25 cellular contexts compared by ENCODE assay signal in genomic region chr17:11704041-11704440, GRCh38.
"Had no signal": no experiment of that assay in that cellular context is flagged by ENCODE, and none has a peak within 500 bp of the region (broad histone marks: within the 10 kb centered on the region; RNA-seq: fewer than 3 reads in every experiment).

No MANE protein-coding gene starts in this region.

- ATAC-seq: effector memory CD8-positive, alpha-beta T cell; esophagus mucosa; foreskin keratinocyte; gastrocnemius medialis; gastroesophageal sphincter; heart left ventricle; heart right ventricle had no signal

- H3K27me3 ChIP-seq: colonic mucosa, esophagus squamous epithelium, foreskin keratinocyte, gastrocnemius medialis, gastroesophageal sphincter, heart left ventricle, heart right ventricle, hepatocyte had no signal

- H3K27ac Mint-ChIP-seq: dendritic cell treated with granulocyte-macrophage colony-stimulating factor and Interleukin-4, amounts not matched to agents 40 ng/mL and 50 ng/mL, for 4 days; effector memory CD8-positive, alpha-beta T cell; endodermal cell had no signal

- H3K4me1 ChIP-seq: colonic mucosa, foreskin keratinocyte, gastrocnemius medialis, gastroesophageal sphincter had no signal

- H3K4me3 ChIP-seq: colonic mucosa, coronary artery, dorsolateral prefrontal cortex, esophagus squamous epithelium, gastrocnemius medialis, gastroesophageal sphincter, heart left ventricle, heart right ventricle, hepatocyte had no signal

- DNase-seq: colonic mucosa; cortex of kidney; dermis blood vessel endothelial cell; dorsolateral prefrontal cortex; effector CD4-positive, alpha-beta T cell; effector CD8-positive, alpha-beta T cell; effector memory CD4-positive, alpha-beta T cell; effector memory CD8-positive, alpha-beta T cell; endodermal cell; erythroblast; esophagus squamous epithelium; foreskin fibroblast; foreskin keratinocyte; foreskin melanocyte; gastrocnemius medialis; glutamatergic neuron; head of caudate nucleus; heart left ventricle; heart right ventricle had no signal

- H3K9me3 ChIP-seq: colonic mucosa, esophagus squamous epithelium, gastrocnemius medialis, gastroesophageal sphincter, heart left ventricle had no signal

- H2AFZ ChIP-seq: hepatocyte had no signal

- H3K4me2 ChIP-seq: hepatocyte had no signal

- H3K27me3 Mint-ChIP-seq: dendritic cell treated with granulocyte-macrophage colony-stimulating factor and Interleukin-4, amounts not matched to agents 40 ng/mL and 50 ng/mL, for 4 days; effector memory CD8-positive, alpha-beta T cell had no signal

- H3K4me3 Mint-ChIP-seq: dendritic cell treated with granulocyte-macrophage colony-stimulating factor and Interleukin-4, amounts not matched to agents 40 ng/mL and 50 ng/mL, for 4 days; effector memory CD8-positive, alpha-beta T cell; endodermal cell had no signal

- H3K79me2 ChIP-seq: hepatocyte had no signal

- H3K27ac ChIP-seq: colonic mucosa, coronary artery, dorsolateral prefrontal cortex, epithelial cell of prostate, esophagus squamous epithelium, foreskin keratinocyte, gastrocnemius medialis, gastroesophageal sphincter, heart left ventricle, heart right ventricle had no signal

- H3K9me3 Mint-ChIP-seq: endodermal cell had no signal

- H3K36me3 ChIP-seq: colonic mucosa, esophagus squamous epithelium, gastrocnemius medialis, gastroesophageal sphincter, heart left ventricle, heart right ventricle had no signal
